Comparison of ENCODE assay signal across 10 cellular contexts in the genomic region with DNA sequence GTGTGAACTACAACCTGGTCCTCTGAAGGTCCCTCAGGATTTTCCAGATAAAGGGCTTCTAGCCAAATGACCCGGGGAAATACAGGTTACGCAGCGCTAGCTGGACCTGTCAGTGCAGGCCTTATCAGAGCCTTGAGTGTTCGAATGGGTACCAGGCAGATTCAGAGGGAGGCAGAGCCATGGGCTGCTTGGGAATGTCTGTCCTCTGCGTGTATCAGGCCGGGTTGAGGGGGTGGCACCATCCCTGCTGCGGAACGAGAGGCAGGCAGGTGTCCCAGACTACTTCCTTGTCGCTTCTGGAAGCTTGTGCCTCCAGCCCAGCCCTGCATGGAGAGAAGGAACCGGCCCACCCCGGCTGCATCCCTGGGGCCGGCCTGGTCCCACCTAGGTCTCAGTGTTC. TPM values are rescaled to one million over a fixed set of nuclear protein-coding genes. Genes with fewer than 3 reads are reported as not detected.
"Had no signal": no experiment of that assay in that cellular context is flagged by ENCODE, and none has a peak within 500 bp of the region (broad histone marks: within the 10 kb centered on the region; RNA-seq: fewer than 3 reads in every experiment).

No MANE protein-coding gene starts in this region.

- H2AFZ ChIP-seq: GM23338 had no signal

- H3K36me3 ChIP-seq: HAP-1 had no signal

- DNase-seq: H7, KG1 had no signal

- H3K4me2 ChIP-seq: GM23338 had no signal

- FAIRE-seq: HepG2 had no signal

- H3K27ac ChIP-seq: HL-60 had no signal

- H3K4me1 ChIP-seq: HAP-1 had no signal

- H3K4me3 ChIP-seq: GM23338, HAP-1 had no signal

- H3K9me3 ChIP-seq: HAP-1 had no signal

- ATAC-seq: HCT116, HepG2 had no signal

RNA-seq across cellular contexts. Expression of gene SSTR5, which starts 33.6 kb away (rescaled TPM):
- total RNA-seq: H4, HT1080 had no signal
- polyA plus RNA-seq: IgD-negative memory B cell had no signal

RNA-seq across cellular contexts. Expression of gene C1QTNF8, which starts 57.1 kb away (rescaled TPM):
- total RNA-seq: GM23338, H4, H7, HT1080 had no signal
- polyA plus RNA-seq: GM23338, HepG2, IgD-negative memory B cell had no signal

RNA-seq across cellular contexts. Expression of gene SOX8, which starts 57.4 kb away (rescaled TPM):
- total RNA-seq: HT1080 had no signal
